ENCODE assay signal across 10 cellular contexts in the genomic region with DNA sequence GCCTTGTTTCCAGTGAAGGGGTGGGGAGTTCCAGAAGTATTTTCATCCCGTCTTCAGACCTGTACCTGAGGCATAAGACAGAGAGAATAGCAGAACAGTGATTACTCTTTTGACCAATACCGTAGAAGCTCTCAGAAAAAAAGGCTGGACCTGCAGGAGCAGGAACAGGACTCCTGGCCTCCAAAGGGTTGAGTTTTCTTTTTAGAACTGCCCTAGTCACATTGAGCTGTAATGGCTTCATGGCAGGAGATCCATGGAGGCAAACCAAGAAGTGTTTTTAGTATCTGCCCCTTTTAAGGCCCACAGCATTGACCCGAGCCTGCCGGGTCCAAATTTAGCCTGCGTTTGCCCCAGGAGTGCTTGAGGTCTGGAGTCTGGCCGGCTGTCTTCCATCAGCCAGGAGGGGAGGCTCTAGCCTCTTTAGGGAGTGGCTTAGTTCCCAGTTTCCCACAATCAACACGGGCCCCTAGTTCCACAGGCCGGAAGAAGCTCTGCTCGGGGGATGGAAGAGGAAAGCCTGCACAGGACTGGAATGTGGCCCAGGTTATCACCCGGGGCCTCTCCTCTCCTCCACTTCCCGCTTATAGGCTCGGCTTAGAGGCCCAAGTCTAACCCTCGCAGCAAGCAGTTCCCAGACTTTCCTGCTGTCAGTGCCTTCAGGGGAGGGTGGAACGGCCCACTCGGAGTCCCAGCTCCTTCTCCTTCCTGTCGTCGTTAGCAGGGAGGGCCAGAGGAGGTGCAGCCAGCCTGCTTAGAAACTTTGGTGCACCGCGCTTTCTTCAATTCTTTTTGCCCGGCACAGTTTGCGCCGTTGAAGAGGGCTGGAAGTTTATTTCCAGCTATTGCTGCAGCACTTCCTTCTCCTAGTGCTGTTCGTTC.
A peak's percentile ranks its signal among the peaks of the same experiment; 100 is the strongest.
DNase-seq lines count a peak whose midpoint lies in the region; ATAC-seq lines count a peak whose summit lies in the region.
"Had no signal": no experiment of that assay in that cellular context is flagged by ENCODE, and none has a peak within 500 bp of the region (broad histone marks: within the 10 kb centered on the region; RNA-seq: fewer than 3 reads in every experiment).

No MANE protein-coding gene starts in this region.

- ATAC-seq in GM21825 (IDR thresholded peaks at IDR 0.05; ENCODE audit: unreplicated experiment): no peak

- H3K36me3 Mint-ChIP-seq in activated naive CD4-positive, alpha-beta T cell treated with anti-CD3 and anti-CD28 coated beads, Interleukin-2, amount 50 U/mL, for 24 hours: peaks cover 1% of the 10 kb centered on the region

- H3K4me1 Mint-ChIP-seq in activated naive CD4-positive, alpha-beta T cell treated with anti-CD3 and anti-CD28 coated beads, Interleukin-2, amount 50 U/mL, for 24 hours: peaks cover 25% of the 10 kb centered on the region

- no peaks in the 10 kb centered on the region for H3K27me3 Mint-ChIP-seq in activated naive CD4-positive, alpha-beta T cell treated with anti-CD3 and anti-CD28 coated beads, Interleukin-2, amount 50 U/mL, for 24 hours

- H3K9me3 Mint-ChIP-seq in activated naive CD4-positive, alpha-beta T cell treated with anti-CD3 and anti-CD28 coated beads, Interleukin-2, amount 50 U/mL, for 24 hours: no peaks in the 10 kb centered on the region

- no peaks in the 10 kb centered on the region for H3K36me3 ChIP-seq in esophagus (ENCODE audit: control insufficient read depth in 2 of 2, insufficient read depth in 2 of 2, low read length in 1 of 2)
- no peaks in the 10 kb centered on the region for H3K36me3 ChIP-seq in mucosa of stomach (ENCODE audit: control insufficient read depth, insufficient read depth, low read length)
- H3K36me3 ChIP-seq: BE2C had no signal

- no peak overlapping the region for H3K27ac Mint-ChIP-seq in activated naive CD4-positive, alpha-beta T cell treated with anti-CD3 and anti-CD28 coated beads, Interleukin-2, amount 50 U/mL, for 24 hours

- H3K9me3 ChIP-seq in esophagus (ENCODE audit: control insufficient read depth in 2 of 2, insufficient read depth in 1 of 2, low read depth in 1 of 2, low read length in 1 of 2) (no peaks in the 10 kb centered on the region), mucosa of stomach (ENCODE audit: control insufficient read depth, low read length) (no peaks in the 10 kb centered on the region)
- H3K9me3 ChIP-seq: BE2C had no signal

- H3K27me3 ChIP-seq in esophagus (ENCODE audit: control insufficient read depth in 1 of 2, insufficient read depth in 2 of 2, low read length in 2 of 2) (no peaks in the 10 kb centered on the region), mucosa of stomach (ENCODE audit: control insufficient read depth, insufficient read depth, low read length) (no peaks in the 10 kb centered on the region)
- H3K27me3 ChIP-seq: BE2C had no signal

- peak overlapping the region; percentile 40 for H3K4me3 Mint-ChIP-seq in activated naive CD4-positive, alpha-beta T cell treated with anti-CD3 and anti-CD28 coated beads, Interleukin-2, amount 50 U/mL, for 24 hours

- H3K9ac ChIP-seq in mucosa of stomach (ENCODE audit: low read length): peak overlapping the region; percentile 37

- no peak for DNase-seq in activated naive CD4-positive, alpha-beta T cell (lab: John Stamatoyannopoulos, UW)
- DNase-seq in stimulated activated CD4-positive, alpha-beta T cell treated with anti-CD3 and anti-CD28 coated beads, Interleukin-4, amount 100 ng/mL, for 4 hours: no peak
- DNase-seq in activated gamma-delta T cell treated with Interleukin-2 at 50 U/mL for 16 hours (no peak), NCI-H1694 (lab: John Stamatoyannopoulos, UW) (no peak)
- DNase-seq: BE2C, kidney glomerular epithelial cell had no signal

- H3K4me3 ChIP-seq in esophagus (ENCODE audit: low read depth in 1 of 2, low read length in 2 of 2) (no peak overlapping the region), mucosa of stomach (ENCODE audit: low read length) (no peak overlapping the region)

- H3K4me1 ChIP-seq in esophagus (ENCODE audit: control insufficient read depth in 2 of 2, insufficient read depth in 2 of 2, low read length in 1 of 2) (peaks cover 2 to 3% of the 10 kb centered on the region in 2 donors), mucosa of stomach (ENCODE audit: control insufficient read depth, insufficient read depth, low read length) (peaks cover 18% of the 10 kb centered on the region)
- H3K4me1 ChIP-seq: BE2C had no signal

- 46 to 48% methylated on average over 23 of the region's 23 CpGs for WGBS in esophagus, 2 donors

- H3K27ac ChIP-seq in esophagus (ENCODE audit: low read depth in 2 of 2, low read length in 1 of 2): peak overlapping the region; percentile 63 to 71
